Comparison of ENCODE assay signal across 19 cellular contexts in genomic region chr5:11528720-11529119, GRCh38.
DNase-seq lines count a peak whose midpoint lies in the region; ATAC-seq and TF ChIP-seq lines count a peak whose summit lies in the region.
"Had no signal": no experiment of that assay in that cellular context is flagged by ENCODE, and none has a peak within 500 bp of the region (broad histone marks: within the 10 kb centered on the region; RNA-seq: fewer than 3 reads in every experiment).

No MANE protein-coding gene starts in this region.

- no peaks in the 10 kb centered on the region for H3K9me3 ChIP-seq in endodermal cell (ENCODE audit: control insufficient read depth, low read length)
- no peaks in the 10 kb centered on the region for H3K9me3 ChIP-seq in iPS-18a (ENCODE audit: control insufficient read depth, low read depth, low read length)
- no peaks in the 10 kb centered on the region for H3K9me3 ChIP-seq in stomach
- H3K9me3 ChIP-seq: Peyer's patch, SK-N-SH had no signal

- H3K4me1 ChIP-seq in endodermal cell (ENCODE audit: control insufficient read depth, insufficient read depth, low read length) (no peaks in the 10 kb centered on the region), iPS-18a (ENCODE audit: control insufficient read depth, low read depth, low read length) (peaks cover 38% of the 10 kb centered on the region), stomach (no peaks in the 10 kb centered on the region)
- H3K4me1 ChIP-seq: Peyer's patch had no signal

- no peaks in the 10 kb centered on the region for H3K9me3 Mint-ChIP-seq in endodermal cell

- peaks cover 19% of the 10 kb centered on the region for H3K4me1 Mint-ChIP-seq in endodermal cell
- H3K4me1 Mint-ChIP-seq: B cell had no signal

- H3K36me3 ChIP-seq in endodermal cell (ENCODE audit: control insufficient read depth, insufficient read depth, low read length) (no peaks in the 10 kb centered on the region), iPS-18a (ENCODE audit: control insufficient read depth, low read depth, low read length) (no peaks in the 10 kb centered on the region), stomach (no peaks in the 10 kb centered on the region)
- H3K36me3 ChIP-seq: Peyer's patch had no signal

- H3K27ac ChIP-seq in endodermal cell (ENCODE audit: low read depth, low read length) (peak overlapping the region; percentile 89), iPS-18a (ENCODE audit: low read length) (peak overlapping the region; percentile 47), stomach (no peak overlapping the region)
- H3K27ac ChIP-seq: KMS-11, Peyer's patch had no signal

- H3K36me3 Mint-ChIP-seq in endodermal cell (ENCODE audit: low read depth) = no peaks in the 10 kb centered on the region

- H3K4me3 ChIP-seq in endodermal cell (ENCODE audit: low read length) (no peak overlapping the region), iPS-18a (ENCODE audit: low read length) (no peak overlapping the region), stomach (no peak overlapping the region)
- H3K4me3 ChIP-seq: Peyer's patch had no signal

- H3K27ac Mint-ChIP-seq in endodermal cell = no peak overlapping the region
- H3K27ac Mint-ChIP-seq: B cell had no signal

- intact Hi-C loops in Right ventricle myocardium superior (cut with DNase I) = no loop called here
- intact Hi-C loops in cardiac septum (cut with DNase I) = no loop called here
- intact Hi-C loops in stomach (cut with DNase I; ENCODE audit: low total_unique reads) = no loop called here

- H3K27me3 Mint-ChIP-seq in endodermal cell (ENCODE audit: insufficient read depth) = no peaks in the 10 kb centered on the region
- H3K27me3 Mint-ChIP-seq: B cell had no signal

- H3K4me3 Mint-ChIP-seq in endodermal cell = no peak overlapping the region
- H3K4me3 Mint-ChIP-seq: B cell had no signal

- H3K27me3 ChIP-seq in endodermal cell (ENCODE audit: control insufficient read depth, insufficient read depth, low read length, poor library complexity, severe bottlenecking) = no peaks in the 10 kb centered on the region
- no peaks in the 10 kb centered on the region for H3K27me3 ChIP-seq in iPS-18a (ENCODE audit: control insufficient read depth, insufficient read depth, low read length)
- H3K27me3 ChIP-seq in stomach = no peaks in the 10 kb centered on the region
- H3K27me3 ChIP-seq: Peyer's patch had no signal

- TF ChIP-seq CTCF in endodermal cell (conservative IDR thresholded peaks at IDR 0.05) (no peak), stomach (IDR thresholded peaks at IDR 0.05) (no peak)

- TF ChIP-seq EP300 in stomach (IDR thresholded peaks at IDR 0.05) = no peak

- no peak overlapping the region for H3K9ac ChIP-seq in endodermal cell (ENCODE audit: extremely low read depth, low read length, poor library complexity, severe bottlenecking)
- H3K9ac ChIP-seq in iPS-18a (ENCODE audit: low read length) = no peak overlapping the region
- H3K9ac ChIP-seq: KMS-11, SK-N-SH had no signal

- DNase-seq in Right ventricle myocardium superior (peak; percentile 59), cardiac septum (ENCODE audit: low spot score) (no peak), endodermal cell (no peak), stomach (no peak), mesenteric fat pad (ENCODE audit: low spot score) (no peak), retina (no peak)
- DNase-seq: DMS153; GF-D8; NCI-H1436; NCI-H2029; NK-92 treated with Interleukin-12 subunit alpha and Interleukin-12 subunit beta, amount 100 ng/mL, for 24 hours; Peyer's patch; SHP77; SK-N-SH had no signal

- ATAC-seq in Right ventricle myocardium superior (ENCODE audit: poor library complexity) (peak; percentile 98), GM19395 (IDR thresholded peaks at IDR 0.05; ENCODE audit: unreplicated experiment) (no peak)
- ATAC-seq: HepG2 had no signal

- TF ChIP-seq POLR2A in stomach (IDR thresholded peaks at IDR 0.05) = no peak

- WGBS in endodermal cell (ENCODE audit: insufficient coverage in 1 of 2, insufficient read length in 1 of 2), 2 experiments = 89 to 94% methylated on average over 6 to 7 of the region's 7 CpGs
- 85 to 93% (median 89%) methylated on average over 7 of the region's 7 CpGs for WGBS in stomach, 5 donors

Comparison
In these comparisons a context has a peak if more than half of its experiments do, and no peak if none do; other contexts are left out.
1. H3K27ac ChIP-seq: peak in endodermal cell (single experiment) and iPS-18a (single experiment); none in stomach (0 of 5).